In the genomic region with DNA sequence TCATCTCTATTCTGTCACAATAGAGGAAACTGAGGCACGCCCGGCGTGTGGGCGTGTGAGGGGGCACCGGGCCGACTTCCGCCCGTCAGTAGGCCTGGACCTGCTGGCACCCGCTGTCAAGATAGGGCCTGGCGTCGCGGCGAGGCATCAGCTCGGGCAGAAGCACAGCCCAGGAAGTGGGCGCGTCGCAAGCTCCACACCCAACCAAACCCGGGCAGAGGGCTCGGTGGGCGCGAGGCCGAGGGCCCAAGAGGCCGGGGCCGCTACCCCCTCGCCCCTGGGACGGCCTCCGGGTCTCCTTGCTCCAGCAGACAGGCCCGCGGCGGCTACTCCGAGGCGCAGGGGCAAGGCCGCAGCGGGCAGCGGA, we compare ENCODE assay signal across 8 cellular contexts.
DNase-seq lines count a peak whose midpoint lies in the region; ATAC-seq and TF ChIP-seq lines count a peak whose summit lies in the region.

No MANE protein-coding gene starts in this region.

- peak overlapping the region; percentile 93 for H3K4me3 ChIP-seq in GM12875 (ENCODE audit: low read depth, low read length)
- H3K4me3 ChIP-seq in HCT116 (replicated peaks in 1 of 2; ENCODE audit: low read depth in 1 of 2, low read length in 2 of 2) = peak overlapping the region; percentile 60 to 71
- peak overlapping the region; percentile 49 for H3K4me3 ChIP-seq in RWPE2 (ENCODE audit: severe bottlenecking)
- peak overlapping the region; percentile 68 for H3K4me3 ChIP-seq in epithelial cell of esophagus (ENCODE audit: low read length)
- peak overlapping the region; percentile 70 to 74 for H3K4me3 ChIP-seq in neutrophil (ENCODE audit: low read depth in 1 of 2, low read length in 1 of 2)

- TF ChIP-seq RAD21 in HCT116 (IDR thresholded peaks at IDR 0.05; ENCODE audit: low read depth) = no peak

- H3K9me3 ChIP-seq in HCT116 (ENCODE audit: control insufficient read depth in 1 of 2, insufficient read depth in 1 of 2, low read depth in 1 of 2, low read length in 2 of 2) (no peaks in the 10 kb centered on the region), RWPE2 (ENCODE audit: severe bottlenecking) (no peaks in the 10 kb centered on the region), neutrophil (no peaks in the 10 kb centered on the region)

- CTCF ChIA-PET in HCT116 (lab: Charles Lee) = interaction anchor here (1.2 kb wide), 1 partner anchor 18 kb away, joined by 3 read pairs; no protein-coding TSS in a partner anchor

- RAD21 ChIA-PET in HCT116 (lab: Charles Lee; ENCODE audit: low non-redundant PET in 1 of 2, low total read pairs in 2 of 2, uncharacterized antibody in 2 of 2, unreplicated experiment in 2 of 2) = interaction anchor here in 1 of 2 experiments (0.6 to 0.9 kb wide), 2 partner anchors 9 to 262 kb away, joined by 3 to 4 read pairs; no protein-coding TSS in a partner anchor

- no peak overlapping the region for H2AFZ ChIP-seq in HCT116 (ENCODE audit: low read depth, low read length, poor library complexity, severe bottlenecking)

- H3K4me1 ChIP-seq in HCT116 (ENCODE audit: control insufficient read depth in 1 of 2, insufficient read depth in 2 of 2, low read length in 2 of 2) (peaks cover 25 to 55% of the 10 kb centered on the region in 2 experiments), RWPE2 (ENCODE audit: insufficient read depth, poor library complexity, severe bottlenecking) (peaks cover 21% of the 10 kb centered on the region), neutrophil (ENCODE audit: control insufficient read depth in 1 of 2, insufficient read depth in 1 of 2, low read depth in 1 of 2, low read length in 1 of 2) (peaks cover 16 to 18% of the 10 kb centered on the region in 2 experiments)

- H3K4me2 ChIP-seq in HCT116 (ENCODE audit: low read length) = peak overlapping the region; percentile 85

- ATAC-seq in HCT116 (peak; percentile 67), RWPE2 (ENCODE audit: low read depth) (no peak)

- BruUV-seq in HCT116 (replicated peaks; lab: Mats Ljungman, UMichigan) = TSS peak; percentile 92

- H3K9ac ChIP-seq in HCT116 (ENCODE audit: low read length) = peak overlapping the region; percentile 70

- H3K79me2 ChIP-seq in HCT116 (ENCODE audit: insufficient read depth, low read length) = peaks cover 5% of the 10 kb centered on the region

- DNase-seq in HCT116 (ENCODE audit: low read depth, low spot score) (no peak), RWPE2 (ENCODE audit: low spot score) (no peak), epithelial cell of esophagus (ENCODE audit: low read depth) (no peak), NCI-H526 treated with DMSO at 0.1 percent for 48 hours (lab: John Stamatoyannopoulos, UW) (no peak), SK-N-DZ (ENCODE audit: low spot score) (no peak)
- no peak for DNase-seq in effector CD8-positive, alpha-beta T cell (lab: John Stamatoyannopoulos, UW)

- no peaks in the 10 kb centered on the region for H3K9me2 ChIP-seq in HCT116 (ENCODE audit: insufficient read depth)

- H4K20me1 ChIP-seq in HCT116 (ENCODE audit: insufficient read depth) = no peaks in the 10 kb centered on the region

- no peak for TF ChIP-seq POLR2A in HCT116 (IDR thresholded peaks at IDR 0.05; ENCODE audit: borderline replicate concordance, extremely low read depth, insufficient read depth, insufficient read length)

- TF ChIP-seq CTCF in GM12875 (IDR thresholded peaks at IDR 0.05; ENCODE audit: borderline replicate concordance, insufficient read depth, low read depth, low read length) = no peak
- TF ChIP-seq CTCF in HCT116 (IDR thresholded peaks at IDR 0.05 in 2 of 3, conservative IDR thresholded peaks at IDR 0.05 in 1 of 3; ENCODE audit: borderline replicate concordance in 1 of 3, insufficient read depth in 1 of 3, low read depth in 2 of 3, low read length in 2 of 3) = no peak
- TF ChIP-seq CTCF in RWPE2 (IDR thresholded peaks at IDR 0.05; ENCODE audit: poor library complexity, severe bottlenecking) = no peak
- no peak for TF ChIP-seq CTCF in epithelial cell of esophagus (IDR thresholded peaks at IDR 0.05; ENCODE audit: insufficient read depth, low read depth, low read length, missing control alignments)
- TF ChIP-seq CTCF in neutrophil (IDR thresholded peaks at IDR 0.05) = no peak

- H3K36me3 ChIP-seq in HCT116 (ENCODE audit: control insufficient read depth in 1 of 2, insufficient read depth in 2 of 2, low read length in 2 of 2) = no peaks in the 10 kb centered on the region
- no peaks in the 10 kb centered on the region for H3K36me3 ChIP-seq in RWPE2 (ENCODE audit: low read depth)
- H3K36me3 ChIP-seq in neutrophil = no peaks in the 10 kb centered on the region

- POLR2A ChIA-PET in HCT116 (lab: Charles Lee) = interaction anchor here (0.5 to 1.9 kb wide), 9 partner anchors 9 to 1066 kb away, joined by 3 to 5 read pairs (median 4); a partner anchor contains a TSS

- H3K27ac ChIP-seq in HCT116 (ENCODE audit: low read depth, low read length) (peak overlapping the region; percentile 91), RWPE2 (ENCODE audit: poor library complexity, severe bottlenecking) (peak overlapping the region; percentile 58), neutrophil (peak overlapping the region; percentile 63)

- H3K27me3 ChIP-seq in HCT116 (ENCODE audit: insufficient read depth, low read length) (no peaks in the 10 kb centered on the region), RWPE2 (ENCODE audit: insufficient read depth, poor library complexity, severe bottlenecking) (no peaks in the 10 kb centered on the region), neutrophil (peaks cover 67% of the 10 kb centered on the region)

- intact Hi-C loops in HCT116 (cut with micrococcal nuclease) = loop anchor here (5.0 to 10.0 kb wide), 2 partner anchors 551 to 628 kb away; no protein-coding TSS in a partner anchor

TF ChIP-seq in HCT116, 20 proteins besides CTCF, POLR2A, EP300 and RAD21:
- TF ChIP-seq CBX3 (IDR thresholded peaks at IDR 0.05; ENCODE audit: low read depth) (no peak), JUND (IDR thresholded peaks at IDR 0.05) (no peak), YY1 (IDR thresholded peaks at IDR 0.05; ENCODE audit: extremely low read depth, insufficient replicate concordance, low read depth, low read length) (no peak), TCF7L2 (IDR thresholded peaks at IDR 0.05; ENCODE audit: borderline replicate concordance, extremely low read depth, insufficient read depth, insufficient read length) (no peak), CEBPB (IDR thresholded peaks at IDR 0.05; ENCODE audit: low read depth) (0 out of 2 replicates have a peak, but pooled peaks have one; percentile 16), SIN3A (IDR thresholded peaks at IDR 0.05; ENCODE audit: low read depth) (no peak), EGR1 (IDR thresholded peaks at IDR 0.05; ENCODE audit: low read depth) (0 out of 2 replicates have a peak, but pooled peaks have one; percentile 18)
- TF ChIP-seq, protein P1, sequence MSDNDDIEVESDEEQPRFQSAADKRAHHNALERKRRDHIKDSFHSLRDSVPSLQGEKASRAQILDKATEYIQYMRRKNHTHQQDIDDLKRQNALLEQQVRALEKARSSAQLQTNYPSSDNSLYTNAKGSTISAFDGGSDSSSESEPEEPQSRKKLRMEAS (IDR thresholded peaks at IDR 0.05) = no peak
